Comparison of ENCODE assay signal across 8 cellular contexts in genomic region chr3:17645074-17645698, GRCh38.
DNase-seq lines count a peak whose midpoint lies in the region; ATAC-seq, FAIRE-seq and TF ChIP-seq lines count a peak whose summit lies in the region.

No MANE protein-coding gene starts in this region.

- TF ChIP-seq RAD21 in GM12878 (IDR thresholded peaks at IDR 0.05; ENCODE audit: insufficient read depth, low read depth, low read length) = peak; percentile 59

- H4K20me1 ChIP-seq in GM12878 (ENCODE audit: control insufficient read depth, insufficient read depth) = no peaks in the 10 kb centered on the region; the same call in 1 of the 2 replicates

- POLR2A ChIA-PET in AG04449 (lab: Yijun Ruan, JAX) (no interaction called here), GM12878 (lab: Charles Lee) (interaction anchor here (1.1 kb wide), 1 partner anchor 93 kb away, joined by 3 read pairs; no protein-coding TSS in a partner anchor)

- H3K36me3 ChIP-seq in GM12878 (ENCODE audit: control insufficient read depth in 2 of 2, insufficient read depth in 2 of 2, low read length in 1 of 2) (no peaks in the 10 kb centered on the region), tibial artery (no peaks in the 10 kb centered on the region), ovary (no peaks in the 10 kb centered on the region)

- no TSS peak for BruUV-seq in GM12878 (replicated peaks; lab: Mats Ljungman, UMichigan)

- no peaks in the 10 kb centered on the region for H3K27me3 ChIP-seq in GM12878 (replicated peaks in 1 of 2; ENCODE audit: control insufficient read depth in 2 of 2, insufficient read depth in 2 of 2, low read length in 1 of 2)
- no peaks in the 10 kb centered on the region for H3K27me3 ChIP-seq in tibial artery
- no peaks in the 10 kb centered on the region for H3K27me3 ChIP-seq in ovary

- H2AFZ ChIP-seq in GM12878 (ENCODE audit: control insufficient read depth, low read depth, low read length) = no peak overlapping the region

- H3K9me3 ChIP-seq in GM12878 (replicated peaks; ENCODE audit: control insufficient read depth, insufficient read depth, low read length) (no peaks in the 10 kb centered on the region; the same call in 2 of the 3 replicates), tibial artery (no peaks in the 10 kb centered on the region), ovary (no peaks in the 10 kb centered on the region)

- H3K27ac ChIP-seq in GM12878 (ENCODE audit: control insufficient read depth, insufficient read depth) = no peak overlapping the region
- H3K27ac ChIP-seq in tibial artery = no peak overlapping the region
- H3K27ac ChIP-seq in ovary = no peak overlapping the region

- in situ Hi-C loops in GM12878 (cut with MboI) = no loop called here

- H3K4me3 ChIP-seq in AG04449 (ENCODE audit: low read depth, low read length) (no peak overlapping the region), GM12878 (no peak overlapping the region), tibial artery (no peak overlapping the region), ovary (no peak overlapping the region)

- FAIRE-seq in GM12878 (lab: Jason Lieb, UNC) = no peak

- no peak overlapping the region for H3K9ac ChIP-seq in GM12878 (ENCODE audit: control insufficient read depth, insufficient read depth, low read length)

- peak; percentile 33 for DNase-seq in AG04449 (ENCODE audit: low read depth, low spot score)
- peak; percentile 32 for DNase-seq in NCI-H2227 treated with DMSO at 0.1 percent for 48 hours (lab: John Stamatoyannopoulos, UW)
- no peak for DNase-seq in GM12878 (ENCODE audit: low read depth, low spot score)
- DNase-seq in iris pigment epithelial cell (ENCODE audit: low read depth) = peak; percentile 78
- DNase-seq in tibial artery = no peak
- no peak for DNase-seq in ovary

- ATAC-seq in GM12878 = peak; percentile 65
- no peak for ATAC-seq in GM18868 (IDR thresholded peaks at IDR 0.05; ENCODE audit: unreplicated experiment)

- CTCF ChIA-PET in AG04449 (lab: Yijun Ruan, JAX) = interaction anchor here (0.6 to 5.6 kb wide), 35 partner anchors 8 to 334 kb away, joined by 3 to 58 read pairs (median 4); partner anchors contain the start of gene TBC1D5
- CTCF ChIA-PET in GM12878 (lab: Yijun Ruan, JAX) = interaction anchor here (0.6 to 6.5 kb wide), 50 partner anchors 8 to 649 kb away, joined by 3 to 120 read pairs (median 5); partner anchors contain the start of gene TBC1D5

- no peak overlapping the region for H3K4me2 ChIP-seq in GM12878 (ENCODE audit: control insufficient read depth, insufficient read depth)

- intact Hi-C loops in GM12878 (cut with micrococcal nuclease; ENCODE audit: unreplicated experiment) (loop anchor here (1.0 to 5.0 kb wide), 2 partner anchors 92 to 196 kb away; no protein-coding TSS in a partner anchor), tibial artery (cut with DNase I; ENCODE audit: low total_unique reads) (no loop called here), ovary (cut with DNase I) (no loop called here)

- TF ChIP-seq CTCF in AG04449 (IDR thresholded peaks at IDR 0.05; ENCODE audit: insufficient read depth, low read length, missing control alignments) = peak; percentile 56
- TF ChIP-seq CTCF in GM12874 (IDR thresholded peaks at IDR 0.05; ENCODE audit: insufficient read depth, low read depth, low read length) = peak; percentile 56
- TF ChIP-seq CTCF in GM12878 (IDR thresholded peaks at IDR 0.05 in 2 of 3, conservative IDR thresholded peaks at IDR 0.05 in 1 of 3; ENCODE audit: control insufficient read depth in 2 of 3, extremely low read depth in 1 of 3, insufficient read depth in 1 of 3, low read depth in 3 of 3, low read length in 3 of 3) = peak; percentile 45 to 54 (median 53); a peak in 5 of 6 replicates
- peak; percentile 38 to 52 for TF ChIP-seq CTCF in tibial artery (IDR thresholded peaks at IDR 0.05)
- peak in 1 of 3 donors; percentile 10 for TF ChIP-seq CTCF in ovary (IDR thresholded peaks at IDR 0.05)

- WGBS in GM12878 (ENCODE audit: insufficient coverage, insufficient replicate concordance, low lambda C conversion rate, missing lambda C conversion rate) = 59% methylated on average over 4 of the region's 4 CpGs
- WGBS in ovary, 3 donors = 76 to 78% (median 76%) methylated on average over 4 of the region's 4 CpGs

- peaks cover 4% of the 10 kb centered on the region for H3K79me2 ChIP-seq in GM12878 (ENCODE audit: control insufficient read depth, insufficient read depth, low read length)

- SMC1A ChIA-PET in GM12878 (lab: Charles Lee; ENCODE audit: uncharacterized antibody, unreplicated experiment) = interaction anchor here (0.7 to 4.0 kb wide), 23 partner anchors 14 to 481 kb away, joined by 3 to 61 read pairs (median 4); partner anchors contain the start of gene TBC1D5

- H3K4me1 ChIP-seq in GM12878 (ENCODE audit: control insufficient read depth, insufficient read depth, low read length) (no peaks in the 10 kb centered on the region), tibial artery (peaks cover 0 to 35% (median 1%) of the 10 kb centered on the region in 4 donors), ovary (ENCODE audit: insufficient read depth) (peaks cover 1% of the 10 kb centered on the region)

- TF ChIP-seq POLR2A in GM12878 (IDR thresholded peaks at IDR 0.05; ENCODE audit: low read depth, low read length) = no peak
- no peak for TF ChIP-seq POLR2A in ovary (IDR thresholded peaks at IDR 0.05)

- RAD21 ChIA-PET in GM12878 (lab: Charles Lee; ENCODE audit: unreplicated experiment) = interaction anchor here (0.7 to 2.7 kb wide), 16 partner anchors 13 to 196 kb away, joined by 3 to 44 read pairs (median 4); no protein-coding TSS in a partner anchor

- TF ChIP-seq EP300 in GM12878 (IDR thresholded peaks at IDR 0.05; ENCODE audit: borderline replicate concordance in 1 of 2, control insufficient read depth in 1 of 2, low read depth in 2 of 2, low read length in 2 of 2) (no peak), ovary (IDR thresholded peaks at IDR 0.05) (no peak)

TF ChIP-seq in GM12878, 131 proteins besides CTCF, POLR2A, EP300 and RAD21:
- TF ChIP-seq PAX5 (IDR thresholded peaks at IDR 0.05; ENCODE audit: borderline replicate concordance, low read depth, low read length) (no peak), IRF4 (IDR thresholded peaks at IDR 0.05; ENCODE audit: low read depth, low read length) (no peak), ASH2L (IDR thresholded peaks at IDR 0.05; ENCODE audit: borderline replicate concordance, low read depth) (no peak), ZNF217 (IDR thresholded peaks at IDR 0.05) (no peak), MLLT1 (IDR thresholded peaks at IDR 0.05) (no peak), SMC3 (IDR thresholded peaks at IDR 0.05; ENCODE audit: borderline replicate concordance, low read length) (peak; percentile 70; the same call in 1 of the 2 replicates)

Comparison
In these comparisons a context has a peak if more than half of its experiments do, and no peak if none do; other contexts are left out.
1. DNase-seq: peak in AG04449 (single experiment), NCI-H2227 treated with DMSO at 0.1 percent for 48 hours (single experiment) and iris pigment epithelial cell (single experiment); none in GM12878 (single experiment), tibial artery (0 of 2) and ovary (0 of 5).